Comparison of ENCODE assay signal across 17 cellular contexts in genomic region chr7:158766570-158767281, GRCh38.
DNase-seq lines count a peak whose midpoint lies in the region; ATAC-seq, FAIRE-seq and TF ChIP-seq lines count a peak whose summit lies in the region.
"Had no signal": no experiment of that assay in that cellular context is flagged by ENCODE, and none has a peak within 500 bp of the region (broad histone marks: within the 10 kb centered on the region; RNA-seq: fewer than 3 reads in every experiment).

No MANE protein-coding gene starts in this region.

- no peaks in the 10 kb centered on the region for H3K9me3 Mint-ChIP-seq in activated T-cell treated with anti-CD3 and anti-CD28 coated beads, Interleukin-2, amount 50 U/mL, for 24 hours
- H3K9me3 Mint-ChIP-seq in T-helper 2 cell treated with Interferon-gamma antibody and Interleukin-4, amounts not matched to agents 5 μg/mL and 100 μg/mL, for 36 hours, result no peaks in the 10 kb centered on the region
- no peaks in the 10 kb centered on the region for H3K9me3 Mint-ChIP-seq in nephron progenitor cell
- H3K9me3 Mint-ChIP-seq: CD14-positive monocyte, neural crest cell had no signal

- ATAC-seq in SK-N-SH treated with all-trans-retinoic acid at 6 μM for 48 hours (no peak), HG03571 (IDR thresholded peaks at IDR 0.05; ENCODE audit: unreplicated experiment) (no peak)
- ATAC-seq: body of pancreas had no signal

- no peak for TF ChIP-seq CTCF in nephron progenitor cell (IDR thresholded peaks at IDR 0.05)

- H3K36me3 Mint-ChIP-seq in activated T-cell treated with anti-CD3 and anti-CD28 coated beads, Interleukin-2, amount 50 U/mL, for 24 hours (ENCODE audit: low read depth), result peaks cover 71% of the 10 kb centered on the region
- H3K36me3 Mint-ChIP-seq in T-helper 2 cell treated with Interferon-gamma antibody and Interleukin-4, amounts not matched to agents 5 μg/mL and 100 μg/mL, for 36 hours (ENCODE audit: low read depth), result peaks cover 45% of the 10 kb centered on the region
- peaks cover 42% of the 10 kb centered on the region for H3K36me3 Mint-ChIP-seq in nephron progenitor cell (ENCODE audit: low read depth)

- H3K4me3 Mint-ChIP-seq in activated T-cell treated with anti-CD3 and anti-CD28 coated beads, Interleukin-2, amount 50 U/mL, for 24 hours, result no peak overlapping the region
- H3K4me3 Mint-ChIP-seq in T-helper 2 cell treated with Interferon-gamma antibody and Interleukin-4, amounts not matched to agents 5 μg/mL and 100 μg/mL, for 36 hours, result no peak overlapping the region
- no peak overlapping the region for H3K4me3 Mint-ChIP-seq in nephron progenitor cell
- H3K4me3 Mint-ChIP-seq: CD14-positive monocyte, neural crest cell had no signal

- peak overlapping the region; percentile 79 for H3K27ac Mint-ChIP-seq in activated T-cell treated with anti-CD3 and anti-CD28 coated beads, Interleukin-2, amount 50 U/mL, for 24 hours
- peak overlapping the region; percentile 12 for H3K27ac Mint-ChIP-seq in T-helper 2 cell treated with Interferon-gamma antibody and Interleukin-4, amounts not matched to agents 5 μg/mL and 100 μg/mL, for 36 hours
- H3K27ac Mint-ChIP-seq in nephron progenitor cell, result peak overlapping the region; percentile 42

- FAIRE-seq in GM19239 (lab: Jason Lieb, UNC), result no peak

- no peaks in the 10 kb centered on the region for H3K27me3 Mint-ChIP-seq in activated T-cell treated with anti-CD3 and anti-CD28 coated beads, Interleukin-2, amount 50 U/mL, for 24 hours
- H3K27me3 Mint-ChIP-seq in T-helper 2 cell treated with Interferon-gamma antibody and Interleukin-4, amounts not matched to agents 5 μg/mL and 100 μg/mL, for 36 hours (ENCODE audit: low read depth), result no peaks in the 10 kb centered on the region
- H3K27me3 Mint-ChIP-seq in nephron progenitor cell (ENCODE audit: low read depth, poor library complexity), result no peaks in the 10 kb centered on the region

- DNase-seq in activated T-cell treated with anti-CD3 and anti-CD28 coated beads, Interleukin-2, amount 50 U/mL, for 24 hours, result no peak
- DNase-seq in activated T-cell treated with anti-CD3 and anti-CD28 coated beads for 4 hours (no peak), GM19239 (ENCODE audit: insufficient read length, low spot score) (peak; percentile 19), nephron progenitor cell (no peak), T-helper 1 cell (no peak)
- no peak for DNase-seq in T-helper 2 cell treated with Interferon-gamma antibody and Interleukin-4, amounts not matched to agents 5 μg/mL and 100 μg/mL, for 36 hours (ENCODE audit: low spot score)
- DNase-seq: body of pancreas; colonic mucosa; foreskin melanocyte; H7; NCI-H1436; stimulated activated naive CD4-positive, alpha-beta T cell; trophoblast cell had no signal

- H3K4me1 Mint-ChIP-seq in activated T-cell treated with anti-CD3 and anti-CD28 coated beads, Interleukin-2, amount 50 U/mL, for 24 hours (ENCODE audit: low read depth), result peaks cover 33% of the 10 kb centered on the region
- H3K4me1 Mint-ChIP-seq in T-helper 2 cell treated with Interferon-gamma antibody and Interleukin-4, amounts not matched to agents 5 μg/mL and 100 μg/mL, for 36 hours (ENCODE audit: low read depth), result peaks cover 14% of the 10 kb centered on the region
- no peaks in the 10 kb centered on the region for H3K4me1 Mint-ChIP-seq in nephron progenitor cell
- H3K4me1 Mint-ChIP-seq: CD14-positive monocyte, neural crest cell had no signal

TF ChIP-seq in SK-N-SH treated with all-trans-retinoic acid at 6 μM for 48 hours, 23 proteins besides CTCF, POLR2A, EP300 and RAD21:
- TF ChIP-seq ZNF8 (CRISPR knock-in tag; IDR thresholded peaks at IDR 0.05), result no peak
TF ChIP-seq in SK-N-SH treated with all-trans-retinoic acid at 6 μM for 48 hours: peak in this region for 0.

Comparison
In these comparisons a context has a peak if more than half of its experiments do, and no peak if none do; other contexts are left out.
1. H3K27ac Mint-ChIP-seq: peak in every context shown above with its lines; median percentile 79 in activated T-cell treated with anti-CD3 and anti-CD28 coated beads, Interleukin-2, amount 50 U/mL, for 24 hours; 42 in nephron progenitor cell; 12 in T-helper 2 cell treated with Interferon-gamma antibody and Interleukin-4, amounts not matched to agents 5 μg/mL and 100 μg/mL, for 36 hours.